In the genomic region with DNA sequence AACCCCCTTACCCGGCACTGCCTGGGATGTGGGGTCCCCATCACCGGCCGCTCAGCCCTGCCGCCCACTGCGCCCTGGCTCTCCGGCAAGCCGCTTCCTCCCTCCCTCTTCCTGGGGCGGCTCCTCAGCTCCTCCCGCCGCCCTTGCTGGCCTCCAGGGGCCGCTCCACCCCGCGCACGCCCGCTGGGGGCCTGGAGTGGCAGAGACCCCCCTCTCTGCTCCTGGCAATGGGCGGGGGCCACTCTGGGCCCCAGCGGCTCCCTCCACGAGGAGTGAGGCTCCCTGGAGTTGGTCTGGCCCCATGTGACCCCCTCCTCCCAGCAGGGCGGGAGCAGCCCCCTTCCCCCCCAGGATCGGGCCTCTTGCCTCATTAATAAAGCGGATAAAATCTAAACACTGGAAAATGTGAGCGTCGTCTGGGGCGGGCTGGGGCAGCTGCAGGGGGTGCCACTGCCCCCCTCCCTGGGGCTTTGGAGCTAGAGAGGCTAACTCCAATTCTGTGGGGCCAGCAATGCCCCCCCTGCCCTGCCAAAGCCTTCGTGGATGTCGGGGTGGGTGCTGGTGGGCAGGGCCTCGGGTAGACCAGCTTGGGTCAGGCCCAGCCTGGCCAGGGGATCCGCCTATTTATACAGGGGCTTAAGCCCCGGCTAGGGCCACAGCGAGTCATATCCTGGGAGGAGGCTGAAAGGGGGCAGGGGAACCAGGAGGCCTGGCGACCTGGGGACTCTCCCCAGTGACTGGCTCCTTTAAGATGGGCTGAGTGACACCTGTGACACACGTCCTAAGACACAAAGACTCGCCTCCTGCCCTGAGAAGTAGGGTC, we compare ENCODE assay signal across 7 cellular contexts. TPM values are rescaled to one million over a fixed set of nuclear protein-coding genes. Genes with fewer than 3 reads are reported as not detected.
DNase-seq lines count a peak whose midpoint lies in the region; ATAC-seq and TF ChIP-seq lines count a peak whose summit lies in the region.

A gene with protein sequence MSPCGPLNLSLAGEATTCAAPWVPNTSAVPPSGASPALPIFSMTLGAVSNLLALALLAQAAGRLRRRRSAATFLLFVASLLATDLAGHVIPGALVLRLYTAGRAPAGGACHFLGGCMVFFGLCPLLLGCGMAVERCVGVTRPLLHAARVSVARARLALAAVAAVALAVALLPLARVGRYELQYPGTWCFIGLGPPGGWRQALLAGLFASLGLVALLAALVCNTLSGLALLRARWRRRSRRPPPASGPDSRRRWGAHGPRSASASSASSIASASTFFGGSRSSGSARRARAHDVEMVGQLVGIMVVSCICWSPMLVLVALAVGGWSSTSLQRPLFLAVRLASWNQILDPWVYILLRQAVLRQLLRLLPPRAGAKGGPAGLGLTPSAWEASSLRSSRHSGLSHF (minus strand): TSS at position 104 of the 823 bp plus-strand sequence. CDS start 1,034 bp downstream, outside the sequence.

- 47% methylated on average over 19 to 24 of the region's 33 CpGs for WGBS in mesodermal cell (ENCODE audit: insufficient coverage in 2 of 2), 2 experiments

- in situ Hi-C loops in astrocyte of the spinal cord (cut with HindIII; ENCODE audit: low sequenced_read_pairs) = no loop called here

- H3K36me3 ChIP-seq in mesodermal cell (ENCODE audit: control insufficient read depth, insufficient read depth, low read length) = peaks cover 27% of the 10 kb centered on the region

- no peak for ATAC-seq in GM19023 (IDR thresholded peaks at IDR 0.05; ENCODE audit: unreplicated experiment)
- ATAC-seq in GM21576 (IDR thresholded peaks at IDR 0.05; ENCODE audit: unreplicated experiment) = no peak

- peak within 1 kb of the TSS; percentile 17 for H3K4me3 ChIP-seq in astrocyte of the spinal cord (ENCODE audit: low read depth, low read length)
- no peak within 1 kb of the TSS for H3K4me3 ChIP-seq in mesodermal cell (ENCODE audit: extremely low read depth, insufficient read depth, low read length, poor library complexity, severe bottlenecking)

- DNase-seq in ELR (ENCODE audit: low read depth) (peak; percentile 62), MV-4-11 (lab: John Stamatoyannopoulos, UW) (peak; percentile 50), astrocyte of the spinal cord (ENCODE audit: low read depth, low spot score) (peak; percentile 23), activated gamma-delta T cell treated with Interleukin-2 at 50 U/mL for 16 hours (no peak)

- peak within 1 kb of the TSS; percentile 29 for H3K27ac ChIP-seq in mesodermal cell (ENCODE audit: low read depth, low read length, severe bottlenecking)

- TF ChIP-seq CTCF in astrocyte of the spinal cord (IDR thresholded peaks at IDR 0.05; ENCODE audit: low read depth, low read length) = peak; percentile 50

- H3K9me3 ChIP-seq in mesodermal cell (ENCODE audit: control insufficient read depth, low read length) = no peaks in the 10 kb centered on the region

- peaks cover 25% of the 10 kb centered on the region for H3K4me1 ChIP-seq in mesodermal cell (ENCODE audit: control insufficient read depth, insufficient read depth, low read length, poor library complexity, severe bottlenecking)

RNA-seq across cellular contexts. Expression of the gene that starts here (rescaled TPM):
- 0.18 TPM for polyA plus RNA-seq in mesodermal cell (2013, experiment 1 of 2)
- not detected for polyA plus RNA-seq in mesodermal cell (2013, experiment 2 of 2)
